ENCODE assay signal across 9 cellular contexts in genomic region chr10:689433-690226, GRCh38. TPM values are rescaled to one million over a fixed set of nuclear protein-coding genes. Genes with fewer than 3 reads are reported as not detected.
A peak's percentile ranks its signal among the peaks of the same experiment; 100 is the strongest.
DNase-seq lines count a peak whose midpoint lies in the region; ATAC-seq, FAIRE-seq and TF ChIP-seq lines count a peak whose summit lies in the region.
"Had no signal": no experiment of that assay in that cellular context is flagged by ENCODE, and none has a peak within 500 bp of the region (broad histone marks: within the 10 kb centered on the region; RNA-seq: fewer than 3 reads in every experiment).

Gene DIP2C (minus strand): TSS chr10:689668. CDS start chr10:689578, 90 bp downstream.

- H3K9me3 ChIP-seq in colonic mucosa (no peaks in the 10 kb centered on the region), small intestine (ENCODE audit: control insufficient read depth, low read depth) (no peaks in the 10 kb centered on the region)

- H3K27me3 ChIP-seq in colonic mucosa: no peaks in the 10 kb centered on the region
- H3K27me3 ChIP-seq in kidney epithelial cell (ENCODE audit: control insufficient read depth, insufficient read depth, low read length): no peaks in the 10 kb centered on the region
- H3K27me3 ChIP-seq in small intestine (ENCODE audit: control insufficient read depth in 2 of 2, insufficient read depth in 2 of 2, low read length in 2 of 2): no peaks in the 10 kb centered on the region

- intact Hi-C loops in colonic mucosa (cut with DNase I): loop anchor here (10.0 kb wide), 1 partner anchor 175 kb away; no protein-coding TSS in a partner anchor

- H3K27ac ChIP-seq in colonic mucosa (peak within 1 kb of the TSS; percentile 63), small intestine (ENCODE audit: low read depth in 1 of 2, low read length in 1 of 2) (peak within 1 kb of the TSS; percentile 21 to 78)

- H3K4me3 ChIP-seq in colonic mucosa (peak within 1 kb of the TSS; percentile 63), kidney epithelial cell (ENCODE audit: low read depth, low read length) (peak within 1 kb of the TSS; percentile 80), small intestine (ENCODE audit: low read depth in 1 of 2, low read length in 2 of 2) (peak within 1 kb of the TSS; percentile 64 to 94)

- no peak for TF ChIP-seq CTCF in colonic mucosa (IDR thresholded peaks at IDR 0.05)
- no peak for TF ChIP-seq CTCF in kidney epithelial cell (IDR thresholded peaks at IDR 0.05; ENCODE audit: insufficient read depth, low read length, poor library complexity, severe bottlenecking)

- DNase-seq in NCI-H2196 (lab: John Stamatoyannopoulos, UW; ENCODE audit: unreplicated experiment) (peak; percentile 54), NCI-H2196 treated with DMSO at 0.1 percent for 48 hours (lab: John Stamatoyannopoulos, UW; ENCODE audit: unreplicated experiment) (no peak), NCI-H774 (lab: John Stamatoyannopoulos, UW) (peak; percentile 82), colonic mucosa (peak; percentile 44), kidney epithelial cell (ENCODE audit: low read depth) (no peak), small intestine (peak; percentile 64)

- peak within 1 kb of the TSS; percentile 61 to 76 for H3K9ac ChIP-seq in colonic mucosa (ENCODE audit: low read depth in 2 of 2, low read length in 2 of 2)

- ATAC-seq in GM21515 (IDR thresholded peaks at IDR 0.05; ENCODE audit: unreplicated experiment): no peak
- ATAC-seq in HG02623 (IDR thresholded peaks at IDR 0.05; ENCODE audit: unreplicated experiment): no peak

- no peaks in the 10 kb centered on the region for H3K4me1 ChIP-seq in colonic mucosa
- peaks cover 0 to 2% of the 10 kb centered on the region in 2 donors for H3K4me1 ChIP-seq in small intestine (ENCODE audit: control insufficient read depth in 2 of 2, insufficient read depth in 1 of 2, low read depth in 1 of 2, low read length in 1 of 2)

- H3K36me3 ChIP-seq in colonic mucosa (no peaks in the 10 kb centered on the region), kidney epithelial cell (ENCODE audit: control insufficient read depth, insufficient read depth, low read length) (no peaks in the 10 kb centered on the region), small intestine (ENCODE audit: control insufficient read depth in 2 of 2, insufficient read depth in 2 of 2, low read length in 2 of 2) (no peaks in the 10 kb centered on the region)

- WGBS in small intestine, 3 donors: 2 to 4% (median 2%) methylated on average over 28 to 135 of the region's 135 CpGs

- FAIRE-seq in small intestine (lab: Jason Lieb, UNC): no peak
- FAIRE-seq: G401.6 had no signal

RNA-seq across cellular contexts. Expression of gene DIP2C, which starts in this region (rescaled TPM):
- total RNA-seq in colonic mucosa (10 to 100 TPM in 1 of 2 donors, 1 to 10 TPM in 1; 7.6 to 11.2 TPM), kidney epithelial cell (19.2 and 20.4 TPM in 2 replicates)
- polyA plus RNA-seq in small intestine: 1 to 10 TPM; 3.1 to 6.2 (median 3.2) TPM

Comparison
In these comparisons a context has a peak if more than half of its experiments do, and no peak if none do; other contexts are left out.
1. DNase-seq: peak in NCI-H2196 (single experiment), NCI-H774 (single experiment), colonic mucosa (single experiment) and small intestine (single experiment); none in NCI-H2196 treated with DMSO at 0.1 percent for 48 hours (single experiment) and kidney epithelial cell (single experiment).
2. Peak in every context shown above with its lines, with median percentiles within 50 percentile points of each other: H3K4me3 ChIP-seq.